Comparison of ENCODE assay signal across 8 cellular contexts in genomic region chrX:102650903-102651241, GRCh38. TPM values are rescaled to one million over a fixed set of nuclear protein-coding genes. Genes with fewer than 3 reads are reported as not detected.
DNase-seq lines count a peak whose midpoint lies in the region; ATAC-seq and TF ChIP-seq lines count a peak whose summit lies in the region.

No MANE protein-coding gene starts in this region.

- intact Hi-C loops in transverse colon (cut with DNase I; ENCODE audit: low total_unique reads): no loop called here

- H3K4me3 ChIP-seq in cardiac fibroblast (replicated peaks in 1 of 2; ENCODE audit: low read depth in 2 of 2, low read length in 2 of 2) (peak overlapping the region; percentile 54), lung (peak overlapping the region; percentile 40), transverse colon (peak overlapping the region; percentile 49 to 61 (median 56))

- H3K27ac ChIP-seq in lung (ENCODE audit: low read depth in 1 of 2, low read length in 1 of 2): no peak overlapping the region
- peak overlapping the region; percentile 63 to 86 (median 80) for H3K27ac ChIP-seq in transverse colon

- H3K4me3 Mint-ChIP-seq in activated CD8-positive, alpha-beta memory T cell treated with anti-CD3 and anti-CD28 coated beads, Interleukin-2, amount 10 ng/mL, durations not matched to agents 7 days and 5 days: peak overlapping the region; percentile 77

- DNase-seq in activated CD8-positive, alpha-beta memory T cell treated with anti-CD3 and anti-CD28 coated beads, Interleukin-2, amount 10 ng/mL, durations not matched to agents 7 days and 5 days: no peak
- DNase-seq in activated CD8-positive, alpha-beta memory T cell treated with anti-CD3 and anti-CD28 coated beads for 24 hours: no peak
- no peak for DNase-seq in cardiac fibroblast (ENCODE audit: low read depth in 2 of 2)
- DNase-seq in lung (ENCODE audit: low spot score): no peak
- DNase-seq in transverse colon: no peak
- DNase-seq in NCI-H2196 (lab: John Stamatoyannopoulos, UW; ENCODE audit: unreplicated experiment): no peak

- H3K36me3 ChIP-seq in lung (ENCODE audit: control insufficient read depth in 2 of 2, insufficient read depth in 2 of 2, low read length in 2 of 2): no peaks in the 10 kb centered on the region
- no peaks in the 10 kb centered on the region for H3K36me3 ChIP-seq in transverse colon

- H3K36me3 Mint-ChIP-seq in activated CD8-positive, alpha-beta memory T cell treated with anti-CD3 and anti-CD28 coated beads, Interleukin-2, amount 10 ng/mL, durations not matched to agents 7 days and 5 days: no peaks in the 10 kb centered on the region

- H3K4me1 ChIP-seq in lung (ENCODE audit: control insufficient read depth in 2 of 2, insufficient read depth in 2 of 2, low read length in 2 of 2): no peaks in the 10 kb centered on the region
- no peaks in the 10 kb centered on the region for H3K4me1 ChIP-seq in transverse colon

- H3K9me3 ChIP-seq in lung (ENCODE audit: control insufficient read depth in 2 of 2, insufficient read depth in 1 of 2, low read length in 1 of 2) (peaks cover 0 to 3% of the 10 kb centered on the region in 2 donors), transverse colon (no peaks in the 10 kb centered on the region)

- WGBS in lung, 2 donors: 0 to 29% methylated on average over 3 to 23 of the region's 23 CpGs
- WGBS in transverse colon (ENCODE audit: low coverage in 1 of 2), 2 donors: 45% methylated on average over 17 of the region's 23 CpGs; no CpG with 5 or more reads in 1 of the 2 donors

- TF ChIP-seq EP300 in transverse colon (IDR thresholded peaks at IDR 0.05; ENCODE audit: low read depth): no peak

- no peak for TF ChIP-seq POLR2A in transverse colon (IDR thresholded peaks at IDR 0.05)

- H3K27me3 Mint-ChIP-seq in activated CD8-positive, alpha-beta memory T cell treated with anti-CD3 and anti-CD28 coated beads, Interleukin-2, amount 10 ng/mL, durations not matched to agents 7 days and 5 days: peaks cover 3% of the 10 kb centered on the region

- CTCF ChIA-PET in activated CD8-positive, alpha-beta memory T cell treated with anti-CD3 and anti-CD28 coated beads, Interleukin-2, amount 10 ng/mL, durations not matched to agents 7 days and 5 days (lab: Charles Lee): interaction anchor here (1.0 kb wide), 1 partner anchor 9 kb away, joined by 3 read pairs; no protein-coding TSS in a partner anchor

- TF ChIP-seq CTCF in cardiac fibroblast (IDR thresholded peaks at IDR 0.05; ENCODE audit: low read depth, low read length) (no peak), lung (IDR thresholded peaks at IDR 0.05; ENCODE audit: control extremely low read depth, extremely low read depth) (no peak), transverse colon (IDR thresholded peaks at IDR 0.05) (no peak)

- no peak overlapping the region for H3K27ac Mint-ChIP-seq in activated CD8-positive, alpha-beta memory T cell treated with anti-CD3 and anti-CD28 coated beads, Interleukin-2, amount 10 ng/mL, durations not matched to agents 7 days and 5 days

- ATAC-seq in activated CD8-positive, alpha-beta memory T cell treated with anti-CD3 and anti-CD28 coated beads, Interleukin-2, amount 10 ng/mL, durations not matched to agents 7 days and 5 days: no peak
- peak; percentile 9 for ATAC-seq in lung (ENCODE audit: insufficient read depth, low FRiP score)
- ATAC-seq in HG03097 (IDR thresholded peaks at IDR 0.05; ENCODE audit: low FRiP score, unreplicated experiment): no peak
- no peak for ATAC-seq in GM18867 (IDR thresholded peaks at IDR 0.05; ENCODE audit: unreplicated experiment)

- no peaks in the 10 kb centered on the region for H3K27me3 ChIP-seq in lung (ENCODE audit: control insufficient read depth, insufficient read depth)
- H3K27me3 ChIP-seq in transverse colon: no peaks in the 10 kb centered on the region

- in situ Hi-C loops in transverse colon (cut with MboI; ENCODE audit: low pct_ligation_motif_present in 1 of 4, low pct_unique_long_range_greater_than_20kb in 1 of 4, low sequenced_read_pairs in 3 of 4): no loop called here

- H3K4me1 Mint-ChIP-seq in activated CD8-positive, alpha-beta memory T cell treated with anti-CD3 and anti-CD28 coated beads, Interleukin-2, amount 10 ng/mL, durations not matched to agents 7 days and 5 days: peaks cover 10% of the 10 kb centered on the region

- no peaks in the 10 kb centered on the region for H3K9me3 Mint-ChIP-seq in activated CD8-positive, alpha-beta memory T cell treated with anti-CD3 and anti-CD28 coated beads, Interleukin-2, amount 10 ng/mL, durations not matched to agents 7 days and 5 days (ENCODE audit: low read depth)

RNA-seq across cellular contexts. Expression of gene GPRASP1, which starts 0.4 kb away (rescaled TPM):
- 1 to 10 TPM in 1 of 2 experiments, under 1 TPM in 1; 0.37 to 1.7 TPM for total RNA-seq in activated CD8-positive, alpha-beta memory T cell treated with anti-CD3 and anti-CD28 coated beads, Interleukin-2, amount 10 ng/mL, durations not matched to agents 7 days and 5 days
- total RNA-seq in lung (10 to 100 TPM in 1 of 2 donors, 1 to 10 TPM in 1; 3.1 to 18.1 TPM), transverse colon (1 to 10 TPM; 1.2 to 8.6 (median 6.5) TPM)
- 1 to 10 TPM in 1 of 2 donors, under 1 TPM in 1; 0.74 to 2.4 TPM for polyA plus RNA-seq in lung

RNA-seq across cellular contexts. Expression of gene ARMCX5, which starts 51.6 kb away (rescaled TPM):
- 1 to 10 TPM; 4.5 to 5.0 TPM for total RNA-seq in activated CD8-positive, alpha-beta memory T cell treated with anti-CD3 and anti-CD28 coated beads, Interleukin-2, amount 10 ng/mL, durations not matched to agents 7 days and 5 days
- total RNA-seq in lung (10 to 100 TPM; 12.2 to 35.7 TPM), transverse colon (10 to 100 TPM in 3 of 4 donors, 1 to 10 TPM in 1; 4.2 to 18.6 (median 12.4) TPM)
- polyA plus RNA-seq in lung: 10 to 100 TPM in 1 of 2 donors, 1 to 10 TPM in 1; 6.5 to 11.3 TPM

Comparison
In these comparisons a context has a peak if more than half of its experiments do, and no peak if none do; other contexts are left out.
1. H3K27ac ChIP-seq: peak in transverse colon (4 of 4); none in lung (0 of 2).
2. Peak in every context shown above with its lines, with median percentiles within 50 percentile points of each other: H3K4me3 ChIP-seq.